ENCODE assay signal across 8 cellular contexts in genomic region chr15:65377976-65378366, GRCh38. TPM values are rescaled to one million over a fixed set of nuclear protein-coding genes. Genes with fewer than 3 reads are reported as not detected.
DNase-seq lines count a peak whose midpoint lies in the region; ATAC-seq and TF ChIP-seq lines count a peak whose summit lies in the region.

IGDCC3 (minus strand) TSS chr15:65378002; CDS start chr15:65377788, 214 bp downstream.

- peak within 1 kb of the TSS; percentile 77 for H3K4me3 Mint-ChIP-seq in chondrocyte (ENCODE audit: unreplicated experiment)
- peak within 1 kb of the TSS; percentile 70 for H3K4me3 Mint-ChIP-seq in memory B cell

- H3K27me3 ChIP-seq in cardiac muscle cell: no peaks in the 10 kb centered on the region
- no peaks in the 10 kb centered on the region for H3K27me3 ChIP-seq in vagina

- ATAC-seq in memory B cell (ENCODE audit: low read depth): peak; percentile 12

- H3K27me3 Mint-ChIP-seq in chondrocyte (ENCODE audit: low read depth): peaks cover 31% of the 10 kb centered on the region
- peaks cover 37% of the 10 kb centered on the region for H3K27me3 Mint-ChIP-seq in memory B cell

- peaks cover 16% of the 10 kb centered on the region for H3K4me1 Mint-ChIP-seq in chondrocyte (ENCODE audit: low read depth)
- H3K4me1 Mint-ChIP-seq in memory B cell: peaks cover 8% of the 10 kb centered on the region

- no peak for TF ChIP-seq POLR2A in vagina (IDR thresholded peaks at IDR 0.05)

- H3K4me1 ChIP-seq in cardiac muscle cell (ENCODE audit: low read depth) (peaks cover 11% of the 10 kb centered on the region), vagina (peaks cover 20% of the 10 kb centered on the region)

- H3K9me3 Mint-ChIP-seq in chondrocyte (ENCODE audit: low read depth): no peaks in the 10 kb centered on the region
- H3K9me3 Mint-ChIP-seq in memory B cell: no peaks in the 10 kb centered on the region

- H3K36me3 Mint-ChIP-seq in chondrocyte (ENCODE audit: low read depth) (peaks cover 9% of the 10 kb centered on the region), memory B cell (no peaks in the 10 kb centered on the region)

- peak within 1 kb of the TSS; percentile 32 for H3K27ac Mint-ChIP-seq in chondrocyte (ENCODE audit: unreplicated experiment)
- H3K27ac Mint-ChIP-seq in memory B cell: no peak within 1 kb of the TSS

- H3K36me3 ChIP-seq in cardiac muscle cell: peaks cover 4% of the 10 kb centered on the region
- no peaks in the 10 kb centered on the region for H3K36me3 ChIP-seq in vagina

- intact Hi-C loops in cardiac septum (cut with DNase I): no loop called here
- intact Hi-C loops in vagina (cut with DNase I): no loop called here

- H3K9me3 ChIP-seq in cardiac muscle cell (ENCODE audit: low read depth): no peaks in the 10 kb centered on the region
- no peaks in the 10 kb centered on the region for H3K9me3 ChIP-seq in vagina

- H3K27ac ChIP-seq in cardiac muscle cell (peak within 1 kb of the TSS; percentile 75), vagina (peak within 1 kb of the TSS; percentile 72)

- TF ChIP-seq CTCF in cardiac muscle cell (IDR thresholded peaks at IDR 0.05; ENCODE audit: low read depth, low read length): no peak
- TF ChIP-seq CTCF in chondrocyte (IDR thresholded peaks at IDR 0.05): no peak
- no peak for TF ChIP-seq CTCF in vagina (IDR thresholded peaks at IDR 0.05)

- H3K4me3 ChIP-seq in cardiac muscle cell (peak within 1 kb of the TSS; percentile 91), vagina (peak within 1 kb of the TSS; percentile 62 to 71)

- DNase-seq in cardiac muscle cell (ENCODE audit: low read depth in 1 of 2, low spot score in 1 of 2) (peak; percentile 30 to 87), cardiac septum (ENCODE audit: low spot score) (no peak), chondrocyte (ENCODE audit: low spot score) (peak; percentile 73), memory B cell (ENCODE audit: low spot score in 2 of 2) (no peak), vagina (ENCODE audit: extremely low spot score in 2 of 2) (no peak), glomerular visceral epithelial cell (ENCODE audit: extremely low spot score) (no peak), occipital lobe (lab: John Stamatoyannopoulos, UW) (no peak), NCI-H187 treated with DMSO at 0.1 percent for 48 hours (lab: John Stamatoyannopoulos, UW) (no peak)

RNA-seq across cellular contexts. Expression of gene IGDCC3, which starts in this region (rescaled TPM):
- 41.9 and 54.6 TPM in 2 replicates for total RNA-seq in cardiac muscle cell
- polyA plus RNA-seq in cardiac muscle cell: 41.1 and 52.4 TPM in 2 replicates
- total RNA-seq in cardiac septum: not detected
- 0.13 to 0.31 TPM (median 0.27 TPM) in 3 replicates for total RNA-seq in chondrocyte
- total RNA-seq in vagina: 0.49 TPM
- total RNA-seq in occipital lobe: 7.6 TPM

Comparison
In these comparisons a context has a peak if more than half of its experiments do, and no peak if none do; other contexts are left out.
1. DNase-seq: peak in cardiac muscle cell (2 of 2); none in cardiac septum (single experiment), memory B cell (0 of 2), vagina (0 of 2), glomerular visceral epithelial cell (single experiment), occipital lobe (single experiment) and NCI-H187 treated with DMSO at 0.1 percent for 48 hours (single experiment).
2. Peak in DNase-seq in chondrocyte; RNA of the gene not detected or under 1 TPM.